8 cellular contexts compared by ENCODE assay signal in the genomic region with DNA sequence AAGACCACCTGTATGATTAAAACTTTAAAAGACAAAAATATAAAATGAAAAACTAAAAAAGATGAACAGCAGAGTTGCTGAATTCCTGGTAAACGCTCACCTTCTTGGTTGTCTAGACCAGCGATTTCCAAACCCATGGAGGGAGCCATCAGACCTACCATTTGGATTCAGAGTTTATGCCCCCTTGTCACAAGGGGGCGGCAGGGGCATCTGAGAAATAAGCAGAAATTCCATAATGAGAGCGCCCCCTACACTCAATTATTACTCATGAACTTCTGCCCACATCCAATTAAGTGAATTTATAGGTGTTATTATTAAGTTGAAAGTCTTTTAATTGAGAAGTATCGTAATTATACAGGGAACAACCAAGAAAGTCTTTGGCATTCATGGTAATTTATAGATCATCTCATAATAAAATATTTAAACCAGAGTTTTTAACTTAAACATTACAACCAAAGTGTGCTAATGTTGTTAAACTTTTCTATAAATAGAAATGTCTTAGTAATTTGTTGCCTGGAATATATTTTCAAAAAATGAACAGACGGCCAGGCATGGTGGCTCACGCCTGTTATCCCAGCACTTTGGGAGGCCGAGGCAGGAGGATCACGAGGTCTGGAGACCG. TPM values are rescaled to one million over a fixed set of nuclear protein-coding genes. Genes with fewer than 3 reads are reported as not detected.
DNase-seq lines count a peak whose midpoint lies in the region; ATAC-seq, FAIRE-seq and TF ChIP-seq lines count a peak whose summit lies in the region.

No MANE protein-coding gene starts in this region.

- no peak overlapping the region for H3K27ac ChIP-seq in GM12878 (ENCODE audit: control insufficient read depth, insufficient read depth)

- peaks cover 11% of the 10 kb centered on the region for H3K27me3 Mint-ChIP-seq in T-helper 17 cell

- H3K9me3 ChIP-seq in T-helper 17 cell (ENCODE audit: control insufficient read depth, low read length, poor library complexity, severe bottlenecking): no peaks in the 10 kb centered on the region
- H3K9me3 ChIP-seq in GM12878 (replicated peaks; ENCODE audit: control insufficient read depth, insufficient read depth, low read length): no peaks in the 10 kb centered on the region

- H3K79me2 ChIP-seq in GM12878 (ENCODE audit: control insufficient read depth, insufficient read depth, low read length): no peaks in the 10 kb centered on the region

- H3K4me1 ChIP-seq in GM12878 (ENCODE audit: control insufficient read depth, insufficient read depth, low read length): no peaks in the 10 kb centered on the region

- no peak for FAIRE-seq in GM12878 (lab: Jason Lieb, UNC)

- peak; percentile 81 for DNase-seq in Daoy (ENCODE audit: low read depth)
- DNase-seq in Kasumi-1 (lab: John Stamatoyannopoulos, UW): peak; percentile 76 to 91
- DNase-seq in T-helper 17 cell: peak in 1 of 3 donors; percentile 21
- no peak for DNase-seq in GM12878 (ENCODE audit: low read depth, low spot score)
- DNase-seq in kidney tubule cell (ENCODE audit: low spot score): peak; percentile 80
- DNase-seq in stimulated activated naive CD4-positive, alpha-beta T cell (lab: John Stamatoyannopoulos, UW): peak in 5 of 6 experiments; percentile 6 to 53 (median 39)

- SMC1A ChIA-PET in GM12878 (lab: Charles Lee; ENCODE audit: uncharacterized antibody, unreplicated experiment): no interaction called here

- no peak overlapping the region for H3K9ac ChIP-seq in GM12878 (ENCODE audit: control insufficient read depth, insufficient read depth, low read length)

- H3K36me3 Mint-ChIP-seq in T-helper 17 cell (ENCODE audit: low read depth): no peaks in the 10 kb centered on the region

- CTCF ChIA-PET in GM12878 (lab: Yijun Ruan, JAX): interaction anchor here (0.7 to 1.1 kb wide), 3 partner anchors 11 to 405 kb away, joined by 3 to 6 read pairs (median 3); no protein-coding TSS in a partner anchor

- no peaks in the 10 kb centered on the region for H3K27me3 ChIP-seq in GM12878 (replicated peaks in 1 of 2; ENCODE audit: control insufficient read depth in 2 of 2, insufficient read depth in 2 of 2, low read length in 1 of 2)

- H4K20me1 ChIP-seq in GM12878 (ENCODE audit: control insufficient read depth, insufficient read depth): no peaks in the 10 kb centered on the region

- no peak overlapping the region for H2AFZ ChIP-seq in GM12878 (ENCODE audit: control insufficient read depth, low read depth, low read length)

- BruUV-seq in GM12878 (replicated peaks; lab: Mats Ljungman, UMichigan): no TSS peak

- RAD21 ChIA-PET in GM12878 (lab: Charles Lee; ENCODE audit: unreplicated experiment): interaction anchor here (1.0 kb wide), 1 partner anchor 222 kb away, joined by 3 read pairs; no protein-coding TSS in a partner anchor

- ATAC-seq in T-helper 17 cell (peak; percentile 66), GM12878 (peak; percentile 52), HG03342 (IDR thresholded peaks at IDR 0.05; ENCODE audit: unreplicated experiment) (no peak), GM21528 (IDR thresholded peaks at IDR 0.05; ENCODE audit: low FRiP score, unreplicated experiment) (no peak)

- H3K4me1 Mint-ChIP-seq in T-helper 17 cell: peaks cover 1% of the 10 kb centered on the region

- H3K4me3 ChIP-seq in GM12878: no peak overlapping the region

- POLR2A ChIA-PET in GM12878 (lab: Charles Lee): no interaction called here

- WGBS in GM12878 (ENCODE audit: insufficient coverage, insufficient replicate concordance, low lambda C conversion rate, missing lambda C conversion rate): 32% methylated on average over 10 of the region's 10 CpGs

- peak; percentile 56 for TF ChIP-seq RAD21 in GM12878 (IDR thresholded peaks at IDR 0.05; ENCODE audit: insufficient read depth, low read depth, low read length)

- in situ Hi-C loops in GM12878 (cut with MboI): no loop called here

- intact Hi-C loops in GM12878 (cut with micrococcal nuclease; ENCODE audit: unreplicated experiment): loop anchor here (1.0 kb wide), 1 partner anchor 405 kb away; no protein-coding TSS in a partner anchor

- H3K4me3 Mint-ChIP-seq in T-helper 17 cell: no peak overlapping the region

- H3K27ac Mint-ChIP-seq in T-helper 17 cell: no peak overlapping the region

- H3K36me3 ChIP-seq in GM12878 (ENCODE audit: control insufficient read depth in 2 of 2, insufficient read depth in 2 of 2, low read length in 1 of 2): no peaks in the 10 kb centered on the region

- TF ChIP-seq CTCF in GM12878 (IDR thresholded peaks at IDR 0.05 in 2 of 3, conservative IDR thresholded peaks at IDR 0.05 in 1 of 3; ENCODE audit: control insufficient read depth in 2 of 3, extremely low read depth in 1 of 3, insufficient read depth in 1 of 3, low read depth in 3 of 3, low read length in 3 of 3): peak; percentile 32 to 72 (median 42); a peak in 5 of 6 replicates

- H3K4me2 ChIP-seq in GM12878 (ENCODE audit: control insufficient read depth, insufficient read depth): no peak overlapping the region

- no peak for TF ChIP-seq POLR2A in GM12878 (IDR thresholded peaks at IDR 0.05; ENCODE audit: low read depth, low read length)

- TF ChIP-seq EP300 in GM12878 (IDR thresholded peaks at IDR 0.05; ENCODE audit: borderline replicate concordance in 1 of 2, control insufficient read depth in 1 of 2, low read depth in 2 of 2, low read length in 2 of 2): no peak

TF ChIP-seq in GM12878, 131 proteins besides CTCF, POLR2A, EP300 and RAD21:
- no peak for TF ChIP-seq NFYA (IDR thresholded peaks at IDR 0.05; ENCODE audit: borderline replicate concordance, low read depth, low read length)
- peak; percentile 49; the same call in 1 of the 2 replicates for TF ChIP-seq SMC3 (IDR thresholded peaks at IDR 0.05; ENCODE audit: borderline replicate concordance, low read length)

RNA-seq across cellular contexts. Expression of a gene that starts 35.2 kb away (rescaled TPM):
- not detected in 2 replicates for total RNA-seq in Daoy (2014; rRNA removed; shearing (Covaris generic))
- total RNA-seq in T-helper 17 cell (not detected), GM12878 (2014; rRNA removed) (not detected in 2 replicates), GM12878 (2014; rRNA removed; fragmentation: Illumina TruSeq; extraction: Trizol) (not detected in 2 replicates), GM12878 (2021) (not detected in 2 replicates)
- not detected in 2 replicates for total RNA-seq in GM12878 (2013; cell fraction: nucleolus; rRNA removed)
- not detected for polyA plus RNA-seq in GM12878 (2011; ENCODE audit: low read depth)
- polyA plus RNA-seq in GM12878 (2011; rRNA removed) (not detected in 2 replicates), GM12878 (2014; fragmentation: Illumina TruSeq; extraction: Trizol) (not detected in 2 replicates), GM12878 (2014; fragmentation: Nextera tagmentation; extraction: Ambion mirVana) (not detected), GM12878 (2014; rRNA removed) (not detected in 2 replicates), GM12878 (2016; fragmentation: Nextera tagmentation; extraction: Ambion mirVana) (not detected)
- polyA plus RNA-seq in GM12878 (2011; cell fraction: cytosol; rRNA removed): not detected in 2 replicates
- polyA plus RNA-seq in GM12878 (2011; cell fraction: nucleus; rRNA removed): not detected in 2 replicates
- not detected in 2 replicates for polyA plus RNA-seq in GM12878 (2012)
- not detected in 2 replicates for polyA minus RNA-seq in GM12878 (2011; rRNA and poly(A)+ RNA removed)
- not detected in 2 replicates for polyA minus RNA-seq in GM12878 (2011; cell fraction: cytosol; rRNA and poly(A)+ RNA removed)
- polyA minus RNA-seq in GM12878 (2011; cell fraction: nucleus; rRNA and poly(A)+ RNA removed): not detected in 2 replicates

Comparison
In these comparisons a context has a peak if more than half of its experiments do, and no peak if none do; other contexts are left out.
1. ATAC-seq: peak in T-helper 17 cell (single experiment) and GM12878 (single experiment); none in HG03342 (single experiment) and GM21528 (single experiment).